ENCODE assay signal across 10 cellular contexts in genomic region chr1:36400514-36400824, GRCh38. TPM values are rescaled to one million over a fixed set of nuclear protein-coding genes. Genes with fewer than 3 reads are reported as not detected.
DNase-seq lines count a peak whose midpoint lies in the region; ATAC-seq lines count a peak whose summit lies in the region.
"Had no signal": no experiment of that assay in that cellular context is flagged by ENCODE, and none has a peak within 500 bp of the region (broad histone marks: within the 10 kb centered on the region; RNA-seq: fewer than 3 reads in every experiment).

No MANE protein-coding gene starts in this region.

- no peaks in the 10 kb centered on the region for H3K36me3 ChIP-seq in SJCRH30

- H3K9me3 ChIP-seq in SJCRH30 (replicated peaks): no peaks in the 10 kb centered on the region

- no peak for DNase-seq in SJCRH30
- DNase-seq in immature natural killer cell: no peak
- DNase-seq in stimulated activated effector memory CD8-positive, alpha-beta T cell treated with anti-CD3 and anti-CD28 coated beads, Interleukin-12 subunit alpha, Interleukin-12 subunit beta, amount 100 ng/mL, for 72 hours (ENCODE audit: low spot score in 2 of 2): no peak
- DNase-seq in posterior vena cava (ENCODE audit: low spot score): no peak
- no peak for DNase-seq in HuH-7.5 (ENCODE audit: low spot score)
- DNase-seq in NCI-H69 (lab: John Stamatoyannopoulos, UW): no peak
- DNase-seq: activated naive CD8-positive, alpha-beta T cell treated with anti-CD3 and anti-CD28 coated beads, Interleukin-2, amount 10 ng/mL, durations not matched to agents 7 days and 5 days; NCI-H187; stimulated activated naive CD4-positive, alpha-beta T cell had no signal

- H3K27me3 Mint-ChIP-seq in immature natural killer cell (ENCODE audit: low read depth in 3 of 3): peaks cover 11 to 15% (median 14%) of the 10 kb centered on the region in 3 donors
- H3K27me3 Mint-ChIP-seq: activated naive CD8-positive, alpha-beta T cell treated with anti-CD3 and anti-CD28 coated beads, Interleukin-2, amount 10 ng/mL, durations not matched to agents 7 days and 5 days had no signal

- peaks cover 0 to 6% (median 0%) of the 10 kb centered on the region in 3 donors for H3K36me3 Mint-ChIP-seq in immature natural killer cell
- H3K36me3 Mint-ChIP-seq in stimulated activated effector memory CD8-positive, alpha-beta T cell treated with anti-CD3 and anti-CD28 coated beads, Interleukin-12 subunit alpha, Interleukin-12 subunit beta, amount 100 ng/mL, for 72 hours: peaks cover 15% of the 10 kb centered on the region

- H3K4me1 Mint-ChIP-seq in immature natural killer cell: peaks cover 51 to 60% of the 10 kb centered on the region in 2 donors
- H3K4me1 Mint-ChIP-seq in stimulated activated effector memory CD8-positive, alpha-beta T cell treated with anti-CD3 and anti-CD28 coated beads, Interleukin-12 subunit alpha, Interleukin-12 subunit beta, amount 100 ng/mL, for 72 hours: peaks cover 38% of the 10 kb centered on the region

- peak; percentile 6 for ATAC-seq in HG03565 (IDR thresholded peaks at IDR 0.05; ENCODE audit: unreplicated experiment)
- no peak for ATAC-seq in stimulated activated effector memory CD8-positive, alpha-beta T cell treated with anti-CD3 and anti-CD28 coated beads, Interleukin-12 subunit alpha, Interleukin-12 subunit beta, amount 100 ng/mL, for 72 hours

- H3K4me1 ChIP-seq in SJCRH30: no peaks in the 10 kb centered on the region

- no peaks in the 10 kb centered on the region for H3K9me3 Mint-ChIP-seq in immature natural killer cell
- no peaks in the 10 kb centered on the region for H3K9me3 Mint-ChIP-seq in stimulated activated effector memory CD8-positive, alpha-beta T cell treated with anti-CD3 and anti-CD28 coated beads, Interleukin-12 subunit alpha, Interleukin-12 subunit beta, amount 100 ng/mL, for 72 hours

- intact Hi-C loops in posterior vena cava (cut with DNase I): no loop called here

- peak overlapping the region; percentile 95 to 98 (median 96) for H3K27ac Mint-ChIP-seq in immature natural killer cell
- H3K27ac Mint-ChIP-seq in stimulated activated effector memory CD8-positive, alpha-beta T cell treated with anti-CD3 and anti-CD28 coated beads, Interleukin-12 subunit alpha, Interleukin-12 subunit beta, amount 100 ng/mL, for 72 hours: peak overlapping the region; percentile 96

- peak overlapping the region; percentile 84 to 96 (median 88) for H3K4me3 Mint-ChIP-seq in immature natural killer cell
- peak overlapping the region; percentile 81 for H3K4me3 Mint-ChIP-seq in stimulated activated effector memory CD8-positive, alpha-beta T cell treated with anti-CD3 and anti-CD28 coated beads, Interleukin-12 subunit alpha, Interleukin-12 subunit beta, amount 100 ng/mL, for 72 hours
- H3K4me3 Mint-ChIP-seq: activated naive CD8-positive, alpha-beta T cell treated with anti-CD3 and anti-CD28 coated beads, Interleukin-2, amount 10 ng/mL, durations not matched to agents 7 days and 5 days had no signal

- H3K27ac ChIP-seq in SJCRH30: peak overlapping the region; percentile 25; the same call in 1 of the 2 replicates

- H3K4me3 ChIP-seq in SJCRH30: peak overlapping the region; percentile 58

- H3K27me3 ChIP-seq in SJCRH30: no peaks in the 10 kb centered on the region

RNA-seq across cellular contexts. Expression of gene LSM10, which starts 2.8 kb away (rescaled TPM):
- total RNA-seq in SJCRH30 (2014; rRNA removed; shearing (Covaris generic)): 14.6 and 15.4 TPM in 2 replicates
- 100 to 1,000 TPM; 156 to 181 (median 164) TPM for polyA plus RNA-seq in immature natural killer cell
- total RNA-seq in posterior vena cava: 10 to 100 TPM; 30.7 to 34.8 TPM

RNA-seq across cellular contexts. Expression of gene STK40, which starts 14.7 kb away (rescaled TPM):
- 30.3 and 33.7 TPM in 2 replicates for total RNA-seq in SJCRH30 (2014; rRNA removed; shearing (Covaris generic))
- 100 to 1,000 TPM in 1 of 3 donors, 10 to 100 TPM in 2; 43.3 to 101 (median 61.5) TPM for polyA plus RNA-seq in immature natural killer cell
- 10 to 100 TPM; 68.5 to 94.8 TPM for total RNA-seq in posterior vena cava

RNA-seq across cellular contexts. Expression of gene OSCP1, which starts 49.8 kb away (rescaled TPM):
- total RNA-seq in SJCRH30 (2014; rRNA removed; shearing (Covaris generic)): 0.71 and 2.6 TPM in 2 replicates
- polyA plus RNA-seq in immature natural killer cell: 1 to 10 TPM in 1 of 3 donors, not detected in 2; 2.7 TPM
- 1 to 10 TPM; 5.7 to 7.1 TPM for total RNA-seq in posterior vena cava
